Comparison of ENCODE assay signal across 1 cellular context in the genomic region with DNA sequence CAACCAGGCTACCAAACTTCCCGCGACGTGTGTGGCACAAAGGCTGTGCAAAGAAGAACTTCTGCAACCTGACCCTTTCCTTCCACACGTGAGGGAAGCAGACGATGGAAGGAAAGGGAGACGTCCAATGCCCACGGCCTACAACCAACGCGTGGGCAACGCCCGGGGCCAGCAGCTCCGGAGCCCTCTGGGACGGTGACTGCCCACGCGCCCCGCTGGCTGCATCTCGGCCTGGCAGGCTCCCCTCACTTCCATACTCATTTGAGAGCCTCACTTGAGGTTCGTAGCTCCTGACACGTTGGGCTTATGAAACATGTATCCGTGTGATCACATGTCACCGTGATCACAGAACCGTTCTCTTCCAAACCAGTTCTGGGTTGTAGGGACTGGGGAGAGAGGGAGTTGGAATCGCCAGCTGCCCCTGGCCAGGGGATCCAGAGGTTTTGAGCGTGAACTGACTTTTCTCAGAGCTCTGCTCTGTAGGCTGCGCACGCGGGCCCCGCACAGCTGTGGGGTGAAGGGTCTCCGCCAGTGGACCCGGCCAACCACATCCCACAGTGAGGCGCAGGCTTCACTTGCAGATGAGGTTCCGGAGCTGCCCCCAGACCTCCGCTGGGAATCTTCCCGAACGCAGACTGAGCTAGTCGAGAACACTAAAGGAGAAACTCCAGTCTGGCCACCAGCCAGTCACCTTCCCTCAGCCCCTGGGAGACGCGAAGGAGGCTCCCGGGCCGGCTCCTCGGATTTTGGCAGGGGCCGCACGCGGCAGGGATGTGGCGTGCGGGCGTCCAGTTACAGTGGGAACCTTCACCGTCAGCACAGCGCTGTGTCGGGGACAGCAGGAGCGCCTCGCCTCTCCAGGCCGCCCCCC.
TF ChIP-seq lines count a peak whose summit lies in the region.

No MANE protein-coding gene starts in this region.

TF ChIP-seq in GM12878, 131 proteins besides CTCF, POLR2A, EP300 and RAD21:
- TF ChIP-seq MTA3 (IDR thresholded peaks at IDR 0.05; ENCODE audit: borderline replicate concordance, low read length) (no peak), MLLT1 (IDR thresholded peaks at IDR 0.05) (no peak), RB1 (IDR thresholded peaks at IDR 0.05; ENCODE audit: borderline replicate concordance) (no peak), ATF3 (IDR thresholded peaks at IDR 0.05; ENCODE audit: borderline replicate concordance, extremely low read depth, low read depth, low read length) (no peak), E4F1 (IDR thresholded peaks at IDR 0.05; ENCODE audit: borderline replicate concordance, partially characterized antibody) (no peak), ETV6 (conservative IDR thresholded peaks at IDR 0.05 in 1 of 2, IDR thresholded peaks at IDR 0.05 in 1 of 2; ENCODE audit: borderline replicate concordance in 1 of 2, low read depth in 1 of 2) (no peak), RUNX3 (IDR thresholded peaks at IDR 0.05; ENCODE audit: low read length) (no peak), SMARCA5 (IDR thresholded peaks at IDR 0.05) (no peak)
